ENCODE assay signal across 8 cellular contexts in the genomic region with DNA sequence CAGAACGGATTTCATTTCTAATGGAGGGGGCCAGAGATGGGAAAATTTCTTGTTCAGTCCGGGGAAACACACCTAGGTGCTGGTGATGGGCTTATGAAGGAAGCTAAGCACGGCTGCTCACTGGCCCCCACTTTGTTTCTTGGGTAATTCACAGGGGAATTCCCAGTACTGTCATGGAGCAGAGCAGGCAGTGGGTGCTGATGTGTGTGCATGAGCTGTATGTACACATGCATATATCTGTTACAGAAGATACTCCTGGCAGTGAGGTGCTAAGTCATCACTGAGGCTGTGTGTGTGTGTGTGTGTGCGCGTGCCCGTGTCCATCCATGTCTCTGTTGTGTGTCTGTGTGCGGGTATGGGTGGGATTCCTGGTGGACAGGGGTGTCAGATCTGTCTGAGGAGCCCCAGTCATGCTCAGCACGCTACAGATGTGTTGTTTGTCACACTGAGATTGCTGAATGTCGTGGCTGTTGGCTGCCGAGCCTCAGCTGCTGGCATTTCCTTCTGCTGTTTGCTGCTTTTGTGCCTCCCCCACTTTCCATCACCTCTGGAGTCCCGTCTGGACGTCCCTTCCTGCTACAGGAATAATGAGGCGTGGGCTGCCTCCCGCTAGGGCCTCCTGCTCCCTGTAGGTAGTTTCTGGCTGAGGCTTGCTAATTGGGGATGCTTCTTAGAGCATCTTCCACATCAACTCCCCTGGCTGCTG. TPM values are rescaled to one million over a fixed set of nuclear protein-coding genes. Genes with fewer than 3 reads are reported as not detected.
DNase-seq lines count a peak whose midpoint lies in the region; ATAC-seq and TF ChIP-seq lines count a peak whose summit lies in the region.

No MANE protein-coding gene starts in this region.

- H3K9me3 ChIP-seq in WERI-Rb-1 (ENCODE audit: severe bottlenecking), result no peaks in the 10 kb centered on the region

- peaks cover 30 to 31% (median 30%) of the 10 kb centered on the region in 3 donors for H3K4me1 Mint-ChIP-seq in naive B cell

- H3K27me3 ChIP-seq in WERI-Rb-1 (ENCODE audit: insufficient read depth, low read depth, severe bottlenecking), result no peaks in the 10 kb centered on the region

- H3K9me3 Mint-ChIP-seq in naive B cell, result no peaks in the 10 kb centered on the region

- H3K27ac ChIP-seq in WERI-Rb-1, result no peak overlapping the region

- peak overlapping the region in 1 of 8 donors; percentile 32 for H3K4me3 Mint-ChIP-seq in naive B cell

- peaks cover 18 to 21% of the 10 kb centered on the region in 2 donors for H3K36me3 Mint-ChIP-seq in naive B cell

- DNase-seq in activated effector memory CD4-positive, alpha-beta T cell treated with anti-CD3 and anti-CD28 coated beads, Interleukin-2, amount 50 U/mL, for 16 hours, result peak; percentile 81
- no peak for DNase-seq in activated effector memory CD4-positive, alpha-beta T cell treated with Interleukin-2 at 50 U/mL for 16 hours
- DNase-seq in activated gamma-delta T cell treated with Interleukin-2 at 50 U/mL for 16 hours (peak; percentile 12), naive B cell (no peak), WERI-Rb-1 (no peak), C1 segment of cervical spinal cord (lab: John Stamatoyannopoulos, UW) (no peak)

- H3K27ac Mint-ChIP-seq in naive B cell, result peak overlapping the region in 3 of 6 donors; percentile 26 to 76 (median 53)

- peak; percentile 44 for ATAC-seq in HG03571 (IDR thresholded peaks at IDR 0.05; ENCODE audit: unreplicated experiment)
- peak; percentile 73 to 81 for ATAC-seq in naive B cell (ENCODE audit: low read depth in 2 of 2)
- ATAC-seq in GM21526 (IDR thresholded peaks at IDR 0.05; ENCODE audit: low FRiP score, unreplicated experiment), result no peak

- no peak overlapping the region for H3K4me3 ChIP-seq in WERI-Rb-1 (ENCODE audit: low read depth, low read length)

- H3K36me3 ChIP-seq in WERI-Rb-1, result peaks cover 84% of the 10 kb centered on the region

- no peak for TF ChIP-seq CTCF in WERI-Rb-1 (IDR thresholded peaks at IDR 0.05; ENCODE audit: low read depth, low read length)

- no peaks in the 10 kb centered on the region for H3K27me3 Mint-ChIP-seq in naive B cell

RNA-seq across cellular contexts. Expression of gene JADE1, which starts 53.3 kb away (rescaled TPM):
- polyA plus RNA-seq in naive B cell (ENCODE audit: low read depth in 6 of 6), result 10 to 100 TPM; 37.4 to 63.8 (median 41.2) TPM

Comparison
In these comparisons a context has a peak if more than half of its experiments do, and no peak if none do; other contexts are left out.
1. DNase-seq: peak in activated effector memory CD4-positive, alpha-beta T cell treated with anti-CD3 and anti-CD28 coated beads, Interleukin-2, amount 50 U/mL, for 16 hours (single experiment) and activated gamma-delta T cell treated with Interleukin-2 at 50 U/mL for 16 hours (single experiment); none in activated effector memory CD4-positive, alpha-beta T cell treated with Interleukin-2 at 50 U/mL for 16 hours (single experiment), naive B cell (single experiment), WERI-Rb-1 (single experiment) and C1 segment of cervical spinal cord (0 of 14).